In genomic region chr11:65890324-65891179, GRCh38 we compare ENCODE assay signal across 1 cellular context.
TF ChIP-seq lines count a peak whose summit lies in the region.

CCDC85B (plus strand) TSS chr11:65890673; CDS start chr11:65890784, 111 bp downstream.

TF ChIP-seq in HepG2, 621 proteins besides CTCF, POLR2A, EP300 and RAD21 (continued from another document and continues in another):
- TF ChIP-seq ZBTB4 (CRISPR knock-in tag; IDR thresholded peaks at IDR 0.05; ENCODE audit: borderline replicate concordance) (no peak), MEF2D (CRISPR knock-in tag; IDR thresholded peaks at IDR 0.05) (no peak), TAF1 (CRISPR knock-in tag; IDR thresholded peaks at IDR 0.05) (peak; percentile 70), FOXK2 (IDR thresholded peaks at IDR 0.05) (no peak), SCMH1 (CRISPR knock-in tag; IDR thresholded peaks at IDR 0.05; ENCODE audit: borderline replicate concordance) (no peak), ZZZ3 (CRISPR knock-in tag; IDR thresholded peaks at IDR 0.05; ENCODE audit: borderline replicate concordance) (0 out of 2 replicates have a peak, but pooled peaks have one; percentile 29), ZNF550 (CRISPR knock-in tag; IDR thresholded peaks at IDR 0.05; ENCODE audit: borderline replicate concordance) (no peak), ONECUT2 (CRISPR knock-in tag; IDR thresholded peaks at IDR 0.05) (no peak), ZSCAN20 (CRISPR knock-in tag; IDR thresholded peaks at IDR 0.05; ENCODE audit: borderline replicate concordance) (peak; percentile 85; the same call in 1 of the 2 replicates), MTERF4 (CRISPR knock-in tag; IDR thresholded peaks at IDR 0.05) (peak; percentile 73; the same call in 1 of the 2 replicates), MYC (CRISPR knock-in tag; IDR thresholded peaks at IDR 0.05; ENCODE audit: borderline replicate concordance) (peak; percentile 98), ZNF432 (CRISPR knock-in tag; IDR thresholded peaks at IDR 0.05; ENCODE audit: borderline replicate concordance) (no peak), NR2F1 (CRISPR knock-in tag; IDR thresholded peaks at IDR 0.05) (no peak), KAT2B (IDR thresholded peaks at IDR 0.05; ENCODE audit: borderline replicate concordance, low read depth, low read length) (no peak), ZFP36L1 (CRISPR knock-in tag; IDR thresholded peaks at IDR 0.05) (peak; percentile 89; the same call in 1 of the 2 replicates), SMAD1 (CRISPR knock-in tag; IDR thresholded peaks at IDR 0.05; ENCODE audit: borderline replicate concordance, low read depth) (peak; percentile 68; the same call in 1 of the 2 replicates), POLR2G (IDR thresholded peaks at IDR 0.05; ENCODE audit: low read depth, low read length) (peak; percentile 87), HOMEZ (CRISPR knock-in tag; IDR thresholded peaks at IDR 0.05; ENCODE audit: low read depth) (no peak), ZNF205 (CRISPR knock-in tag; IDR thresholded peaks at IDR 0.05) (no peak), ATF2 (CRISPR knock-in tag; IDR thresholded peaks at IDR 0.05) (no peak), MLX (CRISPR knock-in tag; IDR thresholded peaks at IDR 0.05) (no peak), THAP9 (CRISPR knock-in tag; IDR thresholded peaks at IDR 0.05; ENCODE audit: borderline replicate concordance) (no peak; the same call in 1 of the 2 replicates), ZNF343 (CRISPR knock-in tag; IDR thresholded peaks at IDR 0.05) (peak; percentile 50; the same call in 1 of the 2 replicates), ZNF256 (CRISPR knock-in tag; conservative IDR thresholded peaks at IDR 0.05) (no peak), CENPX (CRISPR knock-in tag; IDR thresholded peaks at IDR 0.05) (no peak), GZF1 (CRISPR knock-in tag; IDR thresholded peaks at IDR 0.05) (no peak), TGIF2 (CRISPR knock-in tag; IDR thresholded peaks at IDR 0.05) (no peak; the same call in 1 of the 2 replicates), ZSCAN22 (CRISPR knock-in tag; IDR thresholded peaks at IDR 0.05) (no peak), AFF4 (CRISPR knock-in tag; IDR thresholded peaks at IDR 0.05) (no peak)
- TF ChIP-seq, protein P1, sequence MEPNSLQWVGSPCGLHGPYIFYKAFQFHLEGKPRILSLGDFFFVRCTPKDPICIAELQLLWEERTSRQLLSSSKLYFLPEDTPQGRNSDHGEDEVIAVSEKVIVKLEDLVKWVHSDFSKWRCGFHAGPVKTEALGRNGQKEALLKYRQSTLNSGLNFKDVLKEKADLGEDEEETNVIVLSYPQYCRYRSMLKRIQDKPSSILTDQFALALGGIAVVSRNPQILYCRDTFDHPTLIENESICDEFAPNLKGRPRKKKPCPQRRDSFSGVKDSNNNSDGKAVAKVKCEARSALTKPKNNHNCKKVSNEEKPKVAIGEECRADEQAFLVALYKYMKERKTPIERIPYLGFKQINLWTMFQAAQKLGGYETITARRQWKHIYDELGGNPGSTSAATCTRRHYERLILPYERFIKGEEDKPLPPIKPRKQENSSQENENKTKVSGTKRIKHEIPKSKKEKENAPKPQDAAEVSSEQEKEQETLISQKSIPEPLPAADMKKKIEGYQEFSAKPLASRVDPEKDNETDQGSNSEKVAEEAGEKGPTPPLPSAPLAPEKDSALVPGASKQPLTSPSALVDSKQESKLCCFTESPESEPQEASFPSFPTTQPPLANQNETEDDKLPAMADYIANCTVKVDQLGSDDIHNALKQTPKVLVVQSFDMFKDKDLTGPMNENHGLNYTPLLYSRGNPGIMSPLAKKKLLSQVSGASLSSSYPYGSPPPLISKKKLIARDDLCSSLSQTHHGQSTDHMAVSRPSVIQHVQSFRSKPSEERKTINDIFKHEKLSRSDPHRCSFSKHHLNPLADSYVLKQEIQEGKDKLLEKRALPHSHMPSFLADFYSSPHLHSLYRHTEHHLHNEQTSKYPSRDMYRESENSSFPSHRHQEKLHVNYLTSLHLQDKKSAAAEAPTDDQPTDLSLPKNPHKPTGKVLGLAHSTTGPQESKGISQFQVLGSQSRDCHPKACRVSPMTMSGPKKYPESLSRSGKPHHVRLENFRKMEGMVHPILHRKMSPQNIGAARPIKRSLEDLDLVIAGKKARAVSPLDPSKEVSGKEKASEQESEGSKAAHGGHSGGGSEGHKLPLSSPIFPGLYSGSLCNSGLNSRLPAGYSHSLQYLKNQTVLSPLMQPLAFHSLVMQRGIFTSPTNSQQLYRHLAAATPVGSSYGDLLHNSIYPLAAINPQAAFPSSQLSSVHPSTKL (CRISPR knock-in tag; IDR thresholded peaks at IDR 0.05), result 0 out of 2 replicates have a peak, but pooled peaks have one; percentile 6
- TF ChIP-seq, protein P2, sequence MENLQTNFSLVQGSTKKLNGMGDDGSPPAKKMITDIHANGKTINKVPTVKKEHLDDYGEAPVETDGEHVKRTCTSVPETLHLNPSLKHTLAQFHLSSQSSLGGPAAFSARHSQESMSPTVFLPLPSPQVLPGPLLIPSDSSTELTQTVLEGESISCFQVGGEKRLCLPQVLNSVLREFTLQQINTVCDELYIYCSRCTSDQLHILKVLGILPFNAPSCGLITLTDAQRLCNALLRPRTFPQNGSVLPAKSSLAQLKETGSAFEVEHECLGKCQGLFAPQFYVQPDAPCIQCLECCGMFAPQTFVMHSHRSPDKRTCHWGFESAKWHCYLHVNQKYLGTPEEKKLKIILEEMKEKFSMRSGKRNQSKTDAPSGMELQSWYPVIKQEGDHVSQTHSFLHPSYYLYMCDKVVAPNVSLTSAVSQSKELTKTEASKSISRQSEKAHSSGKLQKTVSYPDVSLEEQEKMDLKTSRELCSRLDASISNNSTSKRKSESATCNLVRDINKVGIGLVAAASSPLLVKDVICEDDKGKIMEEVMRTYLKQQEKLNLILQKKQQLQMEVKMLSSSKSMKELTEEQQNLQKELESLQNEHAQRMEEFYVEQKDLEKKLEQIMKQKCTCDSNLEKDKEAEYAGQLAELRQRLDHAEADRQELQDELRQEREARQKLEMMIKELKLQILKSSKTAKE (CRISPR knock-in tag; IDR thresholded peaks at IDR 0.05; ENCODE audit: borderline replicate concordance), result no peak
- TF ChIP-seq, protein P3, sequence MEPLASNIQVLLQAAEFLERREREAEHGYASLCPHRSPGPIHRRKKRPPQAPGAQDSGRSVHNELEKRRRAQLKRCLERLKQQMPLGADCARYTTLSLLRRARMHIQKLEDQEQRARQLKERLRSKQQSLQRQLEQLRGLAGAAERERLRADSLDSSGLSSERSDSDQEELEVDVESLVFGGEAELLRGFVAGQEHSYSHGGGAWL (CRISPR knock-in tag; IDR thresholded peaks at IDR 0.05), result peak; percentile 78; the same call in 1 of the 2 replicates
- TF ChIP-seq, protein P4, sequence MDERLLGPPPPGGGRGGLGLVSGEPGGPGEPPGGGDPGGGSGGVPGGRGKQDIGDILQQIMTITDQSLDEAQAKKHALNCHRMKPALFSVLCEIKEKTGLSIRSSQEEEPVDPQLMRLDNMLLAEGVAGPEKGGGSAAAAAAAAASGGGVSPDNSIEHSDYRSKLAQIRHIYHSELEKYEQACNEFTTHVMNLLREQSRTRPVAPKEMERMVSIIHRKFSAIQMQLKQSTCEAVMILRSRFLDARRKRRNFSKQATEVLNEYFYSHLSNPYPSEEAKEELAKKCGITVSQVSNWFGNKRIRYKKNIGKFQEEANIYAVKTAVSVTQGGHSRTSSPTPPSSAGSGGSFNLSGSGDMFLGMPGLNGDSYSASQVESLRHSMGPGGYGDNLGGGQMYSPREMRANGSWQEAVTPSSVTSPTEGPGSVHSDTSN (CRISPR knock-in tag; IDR thresholded peaks at IDR 0.05), result no peak
